ENCODE assay signal across 10 cellular contexts in the genomic region with DNA sequence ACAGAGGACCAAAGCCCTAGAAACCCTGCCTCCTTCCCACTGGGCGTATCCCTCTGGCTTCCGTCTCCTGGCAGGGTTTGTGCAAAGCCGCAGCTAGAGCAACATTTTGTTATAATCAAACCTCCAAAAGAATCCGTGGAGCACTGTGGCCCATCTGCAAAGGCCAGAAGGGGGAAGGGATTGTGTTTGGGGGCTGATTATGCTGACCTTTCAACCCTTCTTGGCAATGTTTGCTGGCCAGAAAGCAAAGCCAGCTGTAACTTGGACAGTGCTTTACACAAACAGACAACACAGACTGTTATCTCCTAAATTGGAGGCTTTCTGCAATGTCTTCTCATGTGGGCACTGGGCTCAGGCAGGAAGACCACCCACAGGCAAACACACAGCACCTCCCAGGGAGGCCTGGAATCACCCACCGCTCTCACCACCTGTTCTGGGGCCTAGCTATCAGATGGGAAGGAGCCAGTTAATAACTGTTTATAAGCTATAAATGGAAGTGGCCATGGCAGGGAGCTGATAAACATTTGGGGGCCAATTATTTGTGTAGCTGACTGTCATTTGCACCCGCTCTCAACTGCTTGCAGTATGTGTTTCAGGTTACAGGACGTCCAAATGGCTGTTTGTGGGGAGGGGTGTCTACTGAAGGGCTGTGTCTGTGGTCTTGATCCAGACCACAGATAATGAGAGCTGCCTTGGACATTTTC.
DNase-seq lines count a peak whose midpoint lies in the region; ATAC-seq and TF ChIP-seq lines count a peak whose summit lies in the region.
"Had no signal": no experiment of that assay in that cellular context is flagged by ENCODE, and none has a peak within 500 bp of the region (broad histone marks: within the 10 kb centered on the region; RNA-seq: fewer than 3 reads in every experiment).

No MANE protein-coding gene starts in this region.

- H3K27ac ChIP-seq in esophagus squamous epithelium = peak overlapping the region in 3 of 4 donors; percentile 55 to 74 (median 66)

- H3K4me1 Mint-ChIP-seq in HFFc6 (ENCODE audit: low read depth) = peaks cover 13% of the 10 kb centered on the region

- no peaks in the 10 kb centered on the region for H3K36me3 Mint-ChIP-seq in HFFc6 (ENCODE audit: low read depth)

- no peak overlapping the region for H3K4me3 Mint-ChIP-seq in HFFc6

- no peaks in the 10 kb centered on the region for H3K36me3 ChIP-seq in esophagus squamous epithelium

- peaks cover 0 to 16% (median 0%) of the 10 kb centered on the region in 4 donors for H3K27me3 ChIP-seq in esophagus squamous epithelium

- no peak overlapping the region for H3K4me3 ChIP-seq in esophagus squamous epithelium

- ATAC-seq in GM21717 (IDR thresholded peaks at IDR 0.05; ENCODE audit: unreplicated experiment) = no peak

- TF ChIP-seq CTCF in esophagus squamous epithelium (IDR thresholded peaks at IDR 0.05) = no peak
- no peak for TF ChIP-seq CTCF in HFFc6 (IDR thresholded peaks at IDR 0.05)

- H3K4me1 ChIP-seq in esophagus squamous epithelium = peaks cover 0 to 53% (median 14%) of the 10 kb centered on the region in 3 donors

- peaks cover 12% of the 10 kb centered on the region for H3K27me3 Mint-ChIP-seq in HFFc6 (ENCODE audit: insufficient read depth)

- H3K9me3 ChIP-seq in esophagus squamous epithelium = no peaks in the 10 kb centered on the region

- intact Hi-C loops in esophagus squamous epithelium (cut with DNase I) = no loop called here

- H3K9me3 Mint-ChIP-seq in HFFc6 = no peaks in the 10 kb centered on the region

- WGBS in esophagus squamous epithelium, 2 donors = 56 to 68% methylated on average over 5 to 6 of the region's 7 CpGs

- DNase-seq in AG20443 (ENCODE audit: low spot score) (peak; percentile 33), NCI-H345 (lab: John Stamatoyannopoulos, UW) (peak; percentile 47), esophagus squamous epithelium (lab: John Stamatoyannopoulos, UW) (no peak), mucosa of gallbladder (ENCODE audit: low spot score) (peak; percentile 48), HFFc6 (no peak), NCI-H524 (lab: John Stamatoyannopoulos, UW) (no peak)
- DNase-seq in stimulated activated CD8-positive, alpha-beta memory T cell treated with anti-CD3 and anti-CD28 coated beads, Interleukin-4, amount 100 ng/mL, for 48 hours = no peak
- DNase-seq: Karpas-422, NCI-H774 had no signal

- no peak for TF ChIP-seq POLR2A in esophagus squamous epithelium (IDR thresholded peaks at IDR 0.05)

- no peak overlapping the region for H3K27ac Mint-ChIP-seq in HFFc6

Comparison
In these comparisons a context has a peak if more than half of its experiments do, and no peak if none do; other contexts are left out.
1. DNase-seq: peak in AG20443 (single experiment), NCI-H345 (single experiment) and mucosa of gallbladder (single experiment); none in esophagus squamous epithelium (single experiment), HFFc6 (single experiment), NCI-H524 (0 of 2) and stimulated activated CD8-positive, alpha-beta memory T cell treated with anti-CD3 and anti-CD28 coated beads, Interleukin-4, amount 100 ng/mL, for 48 hours (single experiment).